Comparison of ENCODE assay signal across 26 cellular contexts in genomic region chr5:167528651-167529050, GRCh38.
"Had no signal": no experiment of that assay in that cellular context is flagged by ENCODE, and none has a peak within 500 bp of the region (broad histone marks: within the 10 kb centered on the region; RNA-seq: fewer than 3 reads in every experiment).

No MANE protein-coding gene starts in this region.

- H3K4me2 ChIP-seq: KMS-11 had no signal

- H3K4me3 Mint-ChIP-seq: activated CD4-positive, alpha-beta memory T cell treated with anti-CD3 and anti-CD28 coated beads, Interleukin-2, amount 10 ng/mL, durations not matched to agents 7 days and 5 days; activated CD4-positive, alpha-beta T cell treated with anti-CD3 and anti-CD28 coated beads for 36 hours; activated naive CD4-positive, alpha-beta T cell treated with anti-CD3 and anti-CD28 coated beads, Interleukin-2, amount 10 ng/mL, durations not matched to agents 7 days and 5 days; activated naive CD8-positive, alpha-beta T cell treated with anti-CD3 and anti-CD28 coated beads for 36 hours; activated T-cell treated with anti-CD3 and anti-CD28 coated beads, Interleukin-2, amount 50 U/mL, for 72 hours had no signal

- DNase-seq: activated CD4-positive, alpha-beta memory T cell treated with anti-CD3 and anti-CD28 coated beads, Interleukin-2, amount 10 ng/mL, durations not matched to agents 7 days and 5 days; activated CD4-positive, alpha-beta T cell treated with anti-CD3 and anti-CD28 coated beads for 36 hours; activated CD4-positive, alpha-beta T cell treated with anti-CD3 and anti-CD28 coated beads, Interleukin-2, amount 50 U/mL, for 1 hour; activated gamma-delta T cell treated with Interleukin-2 at 50 U/mL for 16 hours; activated naive CD4-positive, alpha-beta T cell treated with anti-CD3 and anti-CD28 coated beads, Interleukin-2, amount 10 ng/mL, durations not matched to agents 7 days and 5 days; activated naive CD8-positive, alpha-beta T cell treated with anti-CD3 and anti-CD28 coated beads for 36 hours; activated T-cell treated with anti-CD3 and anti-CD28 coated beads for 4 hours; activated T-cell treated with anti-CD3 and anti-CD28 coated beads, Interleukin-2, amount 50 U/mL, for 72 hours; brain microvascular endothelial cell; NCI-H1092; NCI-H1417; NCI-H1694; NCI-H2029; NCI-H2107; NCI-H2171 treated with DMSO at 0.1 percent for 48 hours; NCI-H226; NCI-H510A; NCI-H526 treated with DMSO at 0.1 percent for 48 hours; PC-3; SHP77 treated with DMSO at 0.1 percent for 48 hours; T-helper 1 cell had no signal

- H3K27ac ChIP-seq: brain microvascular endothelial cell, cardiac muscle cell, KMS-11, VCaP had no signal

- H3K9ac ChIP-seq: KMS-11 had no signal

- H3K27me3 Mint-ChIP-seq: activated CD4-positive, alpha-beta memory T cell treated with anti-CD3 and anti-CD28 coated beads, Interleukin-2, amount 10 ng/mL, durations not matched to agents 7 days and 5 days; activated CD4-positive, alpha-beta T cell treated with anti-CD3 and anti-CD28 coated beads for 36 hours; activated naive CD4-positive, alpha-beta T cell treated with anti-CD3 and anti-CD28 coated beads, Interleukin-2, amount 10 ng/mL, durations not matched to agents 7 days and 5 days; activated naive CD8-positive, alpha-beta T cell treated with anti-CD3 and anti-CD28 coated beads for 36 hours had no signal

- H3K36me3 Mint-ChIP-seq: activated naive CD4-positive, alpha-beta T cell treated with anti-CD3 and anti-CD28 coated beads, Interleukin-2, amount 10 ng/mL, durations not matched to agents 7 days and 5 days; activated naive CD8-positive, alpha-beta T cell treated with anti-CD3 and anti-CD28 coated beads for 36 hours had no signal

- H3K27me3 ChIP-seq: brain microvascular endothelial cell, cardiac muscle cell had no signal

- H3K4me3 ChIP-seq: cardiac muscle cell had no signal

- ATAC-seq: activated CD4-positive, alpha-beta T cell treated with anti-CD3 and anti-CD28 coated beads for 36 hours; activated T-cell treated with anti-CD3 and anti-CD28 coated beads, Interleukin-2, amount 50 U/mL, for 72 hours; PC-3 had no signal

- H3K4me1 Mint-ChIP-seq: activated CD4-positive, alpha-beta memory T cell treated with anti-CD3 and anti-CD28 coated beads, Interleukin-2, amount 10 ng/mL, durations not matched to agents 7 days and 5 days; activated CD4-positive, alpha-beta T cell treated with anti-CD3 and anti-CD28 coated beads for 36 hours; activated naive CD4-positive, alpha-beta T cell treated with anti-CD3 and anti-CD28 coated beads, Interleukin-2, amount 10 ng/mL, durations not matched to agents 7 days and 5 days; activated naive CD8-positive, alpha-beta T cell treated with anti-CD3 and anti-CD28 coated beads for 36 hours had no signal

- H3K36me3 ChIP-seq: brain microvascular endothelial cell, cardiac muscle cell had no signal

- H3K27ac Mint-ChIP-seq: activated CD4-positive, alpha-beta memory T cell treated with anti-CD3 and anti-CD28 coated beads, Interleukin-2, amount 10 ng/mL, durations not matched to agents 7 days and 5 days; activated CD4-positive, alpha-beta T cell treated with anti-CD3 and anti-CD28 coated beads for 36 hours; activated naive CD4-positive, alpha-beta T cell treated with anti-CD3 and anti-CD28 coated beads, Interleukin-2, amount 10 ng/mL, durations not matched to agents 7 days and 5 days; activated naive CD8-positive, alpha-beta T cell treated with anti-CD3 and anti-CD28 coated beads for 36 hours; activated T-cell treated with anti-CD3 and anti-CD28 coated beads, Interleukin-2, amount 50 U/mL, for 72 hours; activated T-helper 2 cell treated with anti-CD3 and anti-CD28 coated beads, Interferon-gamma antibody, Interleukin-2, Interleukin-4, amounts not matched to agents 10 μg/mL and 5 μg/mL and 100 μg/mL, durations not matched to agents 14 hours and 24 hours and 36 hours had no signal

- FAIRE-seq: RCC 7860 had no signal
